ENCODE assay signal across 1 cellular context in genomic region chr16:49800876-49801275, GRCh38.
TF ChIP-seq lines count a peak whose summit lies in the region.

No MANE protein-coding gene starts in this region.

TF ChIP-seq in GM12878, 131 proteins besides CTCF, POLR2A, EP300 and RAD21 (continued from another document):
- no peak for TF ChIP-seq CUX1 (IDR thresholded peaks at IDR 0.05; ENCODE audit: insufficient replicate concordance, low read depth, low read length)
- no peak for TF ChIP-seq PKNOX1 (IDR thresholded peaks at IDR 0.05)
- TF ChIP-seq ZSCAN29 (IDR thresholded peaks at IDR 0.05) = no peak
- no peak for TF ChIP-seq SREBF1 (IDR thresholded peaks at IDR 0.05; ENCODE audit: low read length)
- 0 out of 2 replicates have a peak, but pooled peaks have one; percentile 19 for TF ChIP-seq ZNF687 (IDR thresholded peaks at IDR 0.05)
- TF ChIP-seq BHLHE40 (IDR thresholded peaks at IDR 0.05; ENCODE audit: borderline replicate concordance in 1 of 2, low read depth in 2 of 2, low read length in 1 of 2) = peak in 1 of 2 experiments; percentile 55; a peak in 2 of 4 replicates
- no peak for TF ChIP-seq JUND (IDR thresholded peaks at IDR 0.05; ENCODE audit: low read depth, low read length)
- no peak for TF ChIP-seq NR2F1 (conservative IDR thresholded peaks at IDR 0.05)
- TF ChIP-seq MTA3 (IDR thresholded peaks at IDR 0.05; ENCODE audit: borderline replicate concordance, low read length) = no peak
- TF ChIP-seq IKZF1 (conservative IDR thresholded peaks at IDR 0.05) = 0 out of 2 replicates have a peak, but pooled peaks have one; percentile 19
- no peak for TF ChIP-seq POU2F2 (IDR thresholded peaks at IDR 0.05; ENCODE audit: borderline replicate concordance, low read depth, low read length)
- peak; percentile 88; the same call in 1 of the 2 replicates for TF ChIP-seq SPI1 (IDR thresholded peaks at IDR 0.05; ENCODE audit: borderline replicate concordance, insufficient read depth, low read depth, low read length)
- peak; percentile 27; the same call in 1 of the 2 replicates for TF ChIP-seq RAD51 (IDR thresholded peaks at IDR 0.05)
- TF ChIP-seq HCFC1 (IDR thresholded peaks at IDR 0.05; ENCODE audit: low read length) = no peak
- no peak for TF ChIP-seq CEBPZ (IDR thresholded peaks at IDR 0.05; ENCODE audit: low read depth, low read length)
